1 cellular context compared by ENCODE assay signal in the genomic region with DNA sequence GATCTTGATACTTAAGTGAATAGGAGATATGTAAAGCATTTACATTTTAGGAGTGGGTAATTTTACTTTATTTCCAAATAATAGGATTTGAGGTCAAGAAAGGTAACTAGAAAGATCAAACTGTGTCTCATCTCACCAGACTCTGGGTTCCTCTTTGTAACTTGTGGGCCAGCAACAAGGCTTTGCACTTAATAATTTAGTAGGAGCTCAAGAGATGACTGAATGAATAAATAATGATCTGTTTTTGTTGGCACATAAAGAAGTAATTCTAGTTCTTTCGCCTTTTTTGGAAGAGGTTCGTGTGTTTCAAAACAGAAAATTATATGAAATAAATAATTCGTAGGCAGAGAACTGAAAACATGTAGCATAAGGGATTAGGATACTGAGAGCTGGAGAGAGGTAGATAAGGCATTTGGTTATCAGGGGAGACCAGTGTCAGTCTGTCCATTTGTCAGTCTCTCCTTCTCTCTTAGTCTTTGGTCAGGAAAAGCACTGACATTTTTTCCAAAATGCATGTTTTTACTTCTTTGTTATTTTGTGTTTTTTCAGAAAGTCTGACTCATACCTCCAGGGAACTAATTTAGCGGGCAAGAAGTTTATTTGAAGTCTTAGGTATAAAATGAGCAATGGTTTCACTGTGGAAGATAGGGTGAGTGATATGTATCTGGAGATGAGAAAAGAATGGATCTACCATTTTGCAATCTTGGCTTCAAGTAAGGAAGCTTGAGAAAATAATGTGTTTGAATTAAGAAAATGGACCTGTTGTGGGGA.
TF ChIP-seq lines count a peak whose summit lies in the region.

No MANE protein-coding gene starts in this region.

TF ChIP-seq in K562, 482 proteins besides CTCF, POLR2A, EP300 and RAD21 (continued from another document and continues in another):
- TF ChIP-seq, protein P1, sequence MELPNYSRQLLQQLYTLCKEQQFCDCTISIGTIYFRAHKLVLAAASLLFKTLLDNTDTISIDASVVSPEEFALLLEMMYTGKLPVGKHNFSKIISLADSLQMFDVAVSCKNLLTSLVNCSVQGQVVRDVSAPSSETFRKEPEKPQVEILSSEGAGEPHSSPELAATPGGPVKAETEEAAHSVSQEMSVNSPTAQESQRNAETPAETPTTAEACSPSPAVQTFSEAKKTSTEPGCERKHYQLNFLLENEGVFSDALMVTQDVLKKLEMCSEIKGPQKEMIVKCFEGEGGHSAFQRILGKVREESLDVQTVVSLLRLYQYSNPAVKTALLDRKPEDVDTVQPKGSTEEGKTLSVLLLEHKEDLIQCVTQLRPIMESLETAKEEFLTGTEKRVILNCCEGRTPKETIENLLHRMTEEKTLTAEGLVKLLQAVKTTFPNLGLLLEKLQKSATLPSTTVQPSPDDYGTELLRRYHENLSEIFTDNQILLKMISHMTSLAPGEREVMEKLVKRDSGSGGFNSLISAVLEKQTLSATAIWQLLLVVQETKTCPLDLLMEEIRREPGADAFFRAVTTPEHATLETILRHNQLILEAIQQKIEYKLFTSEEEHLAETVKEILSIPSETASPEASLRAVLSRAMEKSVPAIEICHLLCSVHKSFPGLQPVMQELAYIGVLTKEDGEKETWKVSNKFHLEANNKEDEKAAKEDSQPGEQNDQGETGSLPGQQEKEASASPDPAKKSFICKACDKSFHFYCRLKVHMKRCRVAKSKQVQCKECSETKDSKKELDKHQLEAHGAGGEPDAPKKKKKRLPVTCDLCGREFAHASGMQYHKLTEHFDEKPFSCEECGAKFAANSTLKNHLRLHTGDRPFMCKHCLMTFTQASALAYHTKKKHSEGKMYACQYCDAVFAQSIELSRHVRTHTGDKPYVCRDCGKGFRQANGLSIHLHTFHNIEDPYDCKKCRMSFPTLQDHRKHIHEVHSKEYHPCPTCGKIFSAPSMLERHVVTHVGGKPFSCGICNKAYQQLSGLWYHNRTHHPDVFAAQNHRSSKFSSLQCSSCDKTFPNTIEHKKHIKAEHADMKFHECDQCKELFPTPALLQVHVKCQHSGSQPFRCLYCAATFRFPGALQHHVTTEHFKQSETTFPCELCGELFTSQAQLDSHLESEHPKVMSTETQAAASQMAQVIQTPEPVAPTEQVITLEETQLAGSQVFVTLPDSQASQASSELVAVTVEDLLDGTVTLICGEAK (IDR thresholded peaks at IDR 0.05): no peak
- TF ChIP-seq, protein P1 (CRISPR knock-in tag; IDR thresholded peaks at IDR 0.05): no peak
- no peak for TF ChIP-seq ZBTB1 (CRISPR knock-in tag; IDR thresholded peaks at IDR 0.05; ENCODE audit: borderline replicate concordance, low read depth)
- TF ChIP-seq ZNF165 (CRISPR knock-in tag; IDR thresholded peaks at IDR 0.05; ENCODE audit: borderline replicate concordance): no peak
- TF ChIP-seq NR3C1 (CRISPR knock-in tag; IDR thresholded peaks at IDR 0.05): no peak
- TF ChIP-seq CREM (IDR thresholded peaks at IDR 0.05; ENCODE audit: low read depth): 0 out of 2 replicates have a peak, but pooled peaks have one; percentile 6
- TF ChIP-seq, protein P2, sequence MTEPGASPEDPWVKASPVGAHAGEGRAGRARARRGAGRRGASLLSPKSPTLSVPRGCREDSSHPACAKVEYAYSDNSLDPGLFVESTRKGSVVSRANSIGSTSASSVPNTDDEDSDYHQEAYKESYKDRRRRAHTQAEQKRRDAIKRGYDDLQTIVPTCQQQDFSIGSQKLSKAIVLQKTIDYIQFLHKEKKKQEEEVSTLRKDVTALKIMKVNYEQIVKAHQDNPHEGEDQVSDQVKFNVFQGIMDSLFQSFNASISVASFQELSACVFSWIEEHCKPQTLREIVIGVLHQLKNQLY (CRISPR knock-in tag; conservative IDR thresholded peaks at IDR 0.05): no peak
- TF ChIP-seq, protein P3, sequence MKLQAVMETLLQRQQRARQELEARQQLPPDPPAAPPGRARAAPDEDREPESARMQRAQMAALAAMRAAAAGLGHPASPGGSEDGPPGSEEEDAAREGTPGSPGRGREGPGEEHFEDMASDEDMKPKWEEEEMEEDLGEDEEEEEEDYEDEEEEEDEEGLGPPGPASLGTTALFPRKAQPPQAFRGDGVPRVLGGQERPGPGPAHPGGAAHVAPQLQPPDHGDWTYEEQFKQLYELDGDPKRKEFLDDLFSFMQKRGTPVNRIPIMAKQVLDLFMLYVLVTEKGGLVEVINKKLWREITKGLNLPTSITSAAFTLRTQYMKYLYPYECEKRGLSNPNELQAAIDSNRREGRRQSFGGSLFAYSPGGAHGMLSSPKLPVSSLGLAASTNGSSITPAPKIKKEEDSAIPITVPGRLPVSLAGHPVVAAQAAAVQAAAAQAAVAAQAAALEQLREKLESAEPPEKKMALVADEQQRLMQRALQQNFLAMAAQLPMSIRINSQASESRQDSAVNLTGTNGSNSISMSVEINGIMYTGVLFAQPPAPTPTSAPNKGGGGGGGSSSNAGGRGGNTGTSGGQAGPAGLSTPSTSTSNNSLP (IDR thresholded peaks at IDR 0.05; ENCODE audit: borderline replicate concordance, low read depth, low read length): peak; percentile 48; the same call in 1 of the 2 replicates
- no peak for TF ChIP-seq FOXA3 (CRISPR knock-in tag; conservative IDR thresholded peaks at IDR 0.05 in 1 of 2, IDR thresholded peaks at IDR 0.05 in 1 of 2)
- TF ChIP-seq ESRRA (IDR thresholded peaks at IDR 0.05; ENCODE audit: borderline replicate concordance, low read depth): no peak
- TF ChIP-seq HSF4 (CRISPR knock-in tag; IDR thresholded peaks at IDR 0.05; ENCODE audit: borderline replicate concordance): no peak
- peak; percentile 47; the same call in 1 of the 2 replicates for TF ChIP-seq ZEB2 (IDR thresholded peaks at IDR 0.05)
- TF ChIP-seq, protein P4, sequence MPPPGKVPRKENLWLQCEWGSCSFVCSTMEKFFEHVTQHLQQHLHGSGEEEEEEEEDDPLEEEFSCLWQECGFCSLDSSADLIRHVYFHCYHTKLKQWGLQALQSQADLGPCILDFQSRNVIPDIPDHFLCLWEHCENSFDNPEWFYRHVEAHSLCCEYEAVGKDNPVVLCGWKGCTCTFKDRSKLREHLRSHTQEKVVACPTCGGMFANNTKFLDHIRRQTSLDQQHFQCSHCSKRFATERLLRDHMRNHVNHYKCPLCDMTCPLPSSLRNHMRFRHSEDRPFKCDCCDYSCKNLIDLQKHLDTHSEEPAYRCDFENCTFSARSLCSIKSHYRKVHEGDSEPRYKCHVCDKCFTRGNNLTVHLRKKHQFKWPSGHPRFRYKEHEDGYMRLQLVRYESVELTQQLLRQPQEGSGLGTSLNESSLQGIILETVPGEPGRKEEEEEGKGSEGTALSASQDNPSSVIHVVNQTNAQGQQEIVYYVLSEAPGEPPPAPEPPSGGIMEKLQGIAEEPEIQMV (tag; conservative IDR thresholded peaks at IDR 0.05; ENCODE audit: low read depth): no peak
- TF ChIP-seq POLR2AphosphoS2 (IDR thresholded peaks at IDR 0.05; ENCODE audit: low read length): no peak
- TF ChIP-seq POLR2B (IDR thresholded peaks at IDR 0.05; ENCODE audit: low read depth, partially characterized antibody): no peak
- TF ChIP-seq SOX6 (IDR thresholded peaks at IDR 0.05): peak; percentile 54
- TF ChIP-seq NCOA4 (IDR thresholded peaks at IDR 0.05; ENCODE audit: partially characterized antibody): no peak
- no peak for TF ChIP-seq ZNF311 (CRISPR knock-in tag; IDR thresholded peaks at IDR 0.05)
- TF ChIP-seq ZNF77 (CRISPR knock-in tag; IDR thresholded peaks at IDR 0.05): no peak
- peak; percentile 97 for TF ChIP-seq DPF2 (IDR thresholded peaks at IDR 0.05)
- 0 out of 4 replicates have a peak, but pooled peaks of 1 of the 2 experiments have one; percentile 28 for TF ChIP-seq HDAC1 (IDR thresholded peaks at IDR 0.05)
- no peak for TF ChIP-seq NFE2L1 (tag; IDR thresholded peaks at IDR 0.05; ENCODE audit: borderline replicate concordance, low read depth)
- TF ChIP-seq, protein P5, sequence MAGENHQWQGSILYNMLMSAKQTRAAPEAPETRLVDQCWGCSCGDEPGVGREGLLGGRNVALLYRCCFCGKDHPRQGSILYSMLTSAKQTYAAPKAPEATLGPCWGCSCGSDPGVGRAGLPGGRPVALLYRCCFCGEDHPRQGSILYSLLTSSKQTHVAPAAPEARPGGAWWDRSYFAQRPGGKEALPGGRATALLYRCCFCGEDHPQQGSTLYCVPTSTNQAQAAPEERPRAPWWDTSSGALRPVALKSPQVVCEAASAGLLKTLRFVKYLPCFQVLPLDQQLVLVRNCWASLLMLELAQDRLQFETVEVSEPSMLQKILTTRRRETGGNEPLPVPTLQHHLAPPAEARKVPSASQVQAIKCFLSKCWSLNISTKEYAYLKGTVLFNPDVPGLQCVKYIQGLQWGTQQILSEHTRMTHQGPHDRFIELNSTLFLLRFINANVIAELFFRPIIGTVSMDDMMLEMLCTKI (IDR thresholded peaks at IDR 0.05; ENCODE audit: partially characterized antibody): no peak
- TF ChIP-seq ZNF124 (CRISPR knock-in tag; IDR thresholded peaks at IDR 0.05): no peak
- TF ChIP-seq HMGN3 (IDR thresholded peaks at IDR 0.05; ENCODE audit: borderline replicate concordance, extremely low read depth, insufficient read length, low read depth, low read length): no peak
- TF ChIP-seq EZH2 (IDR thresholded peaks at IDR 0.05; ENCODE audit: borderline replicate concordance, low read depth, low read length): no peak
- TF ChIP-seq NFYB (IDR thresholded peaks at IDR 0.05; ENCODE audit: extremely low read depth, insufficient read length): no peak
- TF ChIP-seq, protein P6, sequence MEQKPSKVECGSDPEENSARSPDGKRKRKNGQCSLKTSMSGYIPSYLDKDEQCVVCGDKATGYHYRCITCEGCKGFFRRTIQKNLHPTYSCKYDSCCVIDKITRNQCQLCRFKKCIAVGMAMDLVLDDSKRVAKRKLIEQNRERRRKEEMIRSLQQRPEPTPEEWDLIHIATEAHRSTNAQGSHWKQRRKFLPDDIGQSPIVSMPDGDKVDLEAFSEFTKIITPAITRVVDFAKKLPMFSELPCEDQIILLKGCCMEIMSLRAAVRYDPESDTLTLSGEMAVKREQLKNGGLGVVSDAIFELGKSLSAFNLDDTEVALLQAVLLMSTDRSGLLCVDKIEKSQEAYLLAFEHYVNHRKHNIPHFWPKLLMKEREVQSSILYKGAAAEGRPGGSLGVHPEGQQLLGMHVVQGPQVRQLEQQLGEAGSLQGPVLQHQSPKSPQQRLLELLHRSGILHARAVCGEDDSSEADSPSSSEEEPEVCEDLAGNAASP (IDR thresholded peaks at IDR 0.05): peak; percentile 33; the same call in 1 of the 2 replicates
- TF ChIP-seq, protein P7, sequence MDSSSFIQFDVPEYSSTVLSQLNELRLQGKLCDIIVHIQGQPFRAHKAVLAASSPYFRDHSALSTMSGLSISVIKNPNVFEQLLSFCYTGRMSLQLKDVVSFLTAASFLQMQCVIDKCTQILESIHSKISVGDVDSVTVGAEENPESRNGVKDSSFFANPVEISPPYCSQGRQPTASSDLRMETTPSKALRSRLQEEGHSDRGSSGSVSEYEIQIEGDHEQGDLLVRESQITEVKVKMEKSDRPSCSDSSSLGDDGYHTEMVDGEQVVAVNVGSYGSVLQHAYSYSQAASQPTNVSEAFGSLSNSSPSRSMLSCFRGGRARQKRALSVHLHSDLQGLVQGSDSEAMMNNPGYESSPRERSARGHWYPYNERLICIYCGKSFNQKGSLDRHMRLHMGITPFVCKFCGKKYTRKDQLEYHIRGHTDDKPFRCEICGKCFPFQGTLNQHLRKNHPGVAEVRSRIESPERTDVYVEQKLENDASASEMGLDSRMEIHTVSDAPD (CRISPR knock-in tag; IDR thresholded peaks at IDR 0.05): no peak
- TF ChIP-seq TCF7 (IDR thresholded peaks at IDR 0.05; ENCODE audit: borderline replicate concordance): no peak
- TF ChIP-seq, protein P8, sequence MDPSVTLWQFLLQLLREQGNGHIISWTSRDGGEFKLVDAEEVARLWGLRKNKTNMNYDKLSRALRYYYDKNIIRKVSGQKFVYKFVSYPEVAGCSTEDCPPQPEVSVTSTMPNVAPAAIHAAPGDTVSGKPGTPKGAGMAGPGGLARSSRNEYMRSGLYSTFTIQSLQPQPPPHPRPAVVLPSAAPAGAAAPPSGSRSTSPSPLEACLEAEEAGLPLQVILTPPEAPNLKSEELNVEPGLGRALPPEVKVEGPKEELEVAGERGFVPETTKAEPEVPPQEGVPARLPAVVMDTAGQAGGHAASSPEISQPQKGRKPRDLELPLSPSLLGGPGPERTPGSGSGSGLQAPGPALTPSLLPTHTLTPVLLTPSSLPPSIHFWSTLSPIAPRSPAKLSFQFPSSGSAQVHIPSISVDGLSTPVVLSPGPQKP (CRISPR knock-in tag; IDR thresholded peaks at IDR 0.05): no peak
- TF ChIP-seq ZNF224 (CRISPR knock-in tag; IDR thresholded peaks at IDR 0.05): no peak
- no peak for TF ChIP-seq ZNF384 (IDR thresholded peaks at IDR 0.05; ENCODE audit: low read depth, low read length)
- TF ChIP-seq ZC3H4 (CRISPR knock-in tag; IDR thresholded peaks at IDR 0.05; ENCODE audit: borderline replicate concordance): no peak
- TF ChIP-seq NFIX (CRISPR knock-in tag; IDR thresholded peaks at IDR 0.05; ENCODE audit: low read depth): no peak
- TF ChIP-seq ZNF76 (CRISPR knock-in tag; IDR thresholded peaks at IDR 0.05; ENCODE audit: borderline replicate concordance): no peak
- TF ChIP-seq YBX1 (IDR thresholded peaks at IDR 0.05): no peak
- no peak for TF ChIP-seq HNRNPH1 (optimal IDR thresholded peaks at IDR 0.05; ENCODE audit: low read depth, low read length)
